Comparison of ENCODE assay signal across 9 cellular contexts in the genomic region with DNA sequence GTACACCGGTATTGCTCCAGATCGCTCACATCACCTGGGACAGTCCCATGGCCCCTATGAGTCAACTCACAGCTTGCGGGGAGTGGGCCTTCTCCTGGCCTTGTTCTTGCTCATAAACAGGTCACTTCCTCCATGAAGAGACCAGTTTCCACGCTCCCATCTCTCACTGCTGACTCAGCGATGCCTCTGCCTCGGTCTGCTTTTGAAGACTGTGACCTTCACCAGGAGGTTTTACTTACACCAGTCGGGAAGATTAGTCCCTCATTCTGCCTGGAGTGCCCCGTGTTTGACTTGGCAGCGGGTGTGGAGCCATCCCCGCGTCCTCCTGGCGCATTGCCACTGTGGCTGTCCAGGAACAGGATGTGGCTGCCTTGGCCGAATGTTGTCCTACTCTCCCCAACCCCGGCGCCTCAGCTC.
DNase-seq lines count a peak whose midpoint lies in the region; ATAC-seq and TF ChIP-seq lines count a peak whose summit lies in the region.
"Had no signal": no experiment of that assay in that cellular context is flagged by ENCODE, and none has a peak within 500 bp of the region (broad histone marks: within the 10 kb centered on the region; RNA-seq: fewer than 3 reads in every experiment).

No MANE protein-coding gene starts in this region.

- H2BK15ac ChIP-seq in mesenchymal stem cell (ENCODE audit: low read depth, poor library complexity, severe bottlenecking) (no peak overlapping the region), mesendoderm (replicated peaks; ENCODE audit: low read depth) (no peak overlapping the region)

- DNase-seq in AG10803 (ENCODE audit: low read depth) (peak; percentile 76), mesenchymal stem cell (peak; percentile 56), inferior parietal cortex (ENCODE audit: extremely low spot score) (no peak), mesendoderm (no peak), WERI-Rb-1 (no peak)
- DNase-seq in activated naive CD8-positive, alpha-beta T cell treated with anti-CD3 and anti-CD28 coated beads, Interleukin-2, amount 50 U/mL, for 24 hours = peak; percentile 57
- DNase-seq: NK-92 treated with Interleukin-12 subunit alpha and Interleukin-12 subunit beta, amount 100 ng/mL, for 24 hours had no signal

- H3K4me1 Mint-ChIP-seq in activated naive CD8-positive, alpha-beta T cell treated with anti-CD3 and anti-CD28 coated beads, Interleukin-2, amount 50 U/mL, for 24 hours = peaks cover 27% of the 10 kb centered on the region

- peak overlapping the region in 1 of 2 experiments; percentile 38 for H3K14ac ChIP-seq in mesenchymal stem cell (ENCODE audit: low read length in 2 of 2)

- no peak overlapping the region for H3K23ac ChIP-seq in mesenchymal stem cell (ENCODE audit: low read length in 2 of 2)
- no peak overlapping the region for H3K23ac ChIP-seq in mesendoderm (ENCODE audit: low read length)

- H3K79me1 ChIP-seq in mesenchymal stem cell (replicated peaks; ENCODE audit: low read length, poor library complexity, severe bottlenecking) = no peaks in the 10 kb centered on the region
- H3K79me1 ChIP-seq in mesendoderm (ENCODE audit: low read length) = no peaks in the 10 kb centered on the region

- H3K18ac ChIP-seq in mesenchymal stem cell (ENCODE audit: low read depth in 1 of 2, low read length in 2 of 2) (no peak overlapping the region), mesendoderm (ENCODE audit: low read length) (no peak overlapping the region)

- no peaks in the 10 kb centered on the region for H3K79me2 ChIP-seq in mesendoderm (ENCODE audit: control insufficient read depth, insufficient read depth, low read length)

- H2AK5ac ChIP-seq in mesenchymal stem cell (ENCODE audit: low read length, severe bottlenecking) (no peak overlapping the region), mesendoderm (ENCODE audit: low read length) (no peak overlapping the region)

- H3K4ac ChIP-seq in mesenchymal stem cell (ENCODE audit: low read depth in 1 of 2, low read length in 2 of 2) (no peak overlapping the region), mesendoderm (ENCODE audit: low read depth, low read length) (no peak overlapping the region)

- H4K91ac ChIP-seq in mesenchymal stem cell (ENCODE audit: low read length) = no peak overlapping the region

- H3K56ac ChIP-seq in mesendoderm (ENCODE audit: low read length) = no peak overlapping the region

- H3K9me3 ChIP-seq in mesenchymal stem cell (ENCODE audit: control insufficient read depth, low read length) = no peaks in the 10 kb centered on the region
- no peaks in the 10 kb centered on the region for H3K9me3 ChIP-seq in WERI-Rb-1 (ENCODE audit: severe bottlenecking)

- H3K4me1 ChIP-seq in mesenchymal stem cell (ENCODE audit: control insufficient read depth, insufficient read depth, low read depth, low read length) (peaks cover 8% of the 10 kb centered on the region), mesendoderm (ENCODE audit: control insufficient read depth, low read depth, low read length) (no peaks in the 10 kb centered on the region)

- no peak overlapping the region for H3K27ac ChIP-seq in mesenchymal stem cell (ENCODE audit: low read length, poor library complexity, severe bottlenecking)
- no peak overlapping the region for H3K27ac ChIP-seq in mesendoderm (ENCODE audit: low read depth, low read length)
- no peak overlapping the region for H3K27ac ChIP-seq in WERI-Rb-1

- 49% methylated on average over 12 of the region's 15 CpGs for WGBS in mesenchymal stem cell
- no CpG with 5 or more reads among the region's 15 CpGs for WGBS in mesendoderm (ENCODE audit: extremely low coverage, insufficient coverage, low lambda C conversion rate)

- H2BK12ac ChIP-seq in mesenchymal stem cell (ENCODE audit: low read length in 2 of 2) = no peak overlapping the region

- H3K27me3 ChIP-seq in mesenchymal stem cell (ENCODE audit: control insufficient read depth in 1 of 2, insufficient read depth in 1 of 2, low read length in 2 of 2) (no peaks in the 10 kb centered on the region), mesendoderm (ENCODE audit: insufficient read depth, low read length, poor library complexity) (no peaks in the 10 kb centered on the region), WERI-Rb-1 (ENCODE audit: insufficient read depth, low read depth, severe bottlenecking) (no peaks in the 10 kb centered on the region)

- no peaks in the 10 kb centered on the region for H3K27me3 Mint-ChIP-seq in activated naive CD8-positive, alpha-beta T cell treated with anti-CD3 and anti-CD28 coated beads, Interleukin-2, amount 50 U/mL, for 24 hours

- peaks cover 4% of the 10 kb centered on the region for H3K9me3 Mint-ChIP-seq in activated naive CD8-positive, alpha-beta T cell treated with anti-CD3 and anti-CD28 coated beads, Interleukin-2, amount 50 U/mL, for 24 hours

- H3K36me3 ChIP-seq in mesenchymal stem cell (ENCODE audit: control insufficient read depth in 1 of 2, insufficient read depth in 2 of 2, low read depth in 1 of 2, low read length in 2 of 2) (peaks cover 2 to 14% of the 10 kb centered on the region in 2 experiments), mesendoderm (ENCODE audit: control insufficient read depth, insufficient read depth, low read length) (no peaks in the 10 kb centered on the region), WERI-Rb-1 (no peaks in the 10 kb centered on the region)

- H3K36me3 Mint-ChIP-seq in activated naive CD8-positive, alpha-beta T cell treated with anti-CD3 and anti-CD28 coated beads, Interleukin-2, amount 50 U/mL, for 24 hours (ENCODE audit: low read depth) = peaks cover 48% of the 10 kb centered on the region

- H3K27ac Mint-ChIP-seq in activated naive CD8-positive, alpha-beta T cell treated with anti-CD3 and anti-CD28 coated beads, Interleukin-2, amount 50 U/mL, for 24 hours = peak overlapping the region; percentile 36

- H3K4me2 ChIP-seq in mesenchymal stem cell (ENCODE audit: low read length, poor library complexity, severe bottlenecking) (no peak overlapping the region), mesendoderm (ENCODE audit: low read length) (no peak overlapping the region)

- H3K9ac ChIP-seq in mesenchymal stem cell (ENCODE audit: low read length) = no peak overlapping the region
- H3K9ac ChIP-seq in mesendoderm (ENCODE audit: low read length) = no peak overlapping the region

- H3K4me3 ChIP-seq in AG10803 (ENCODE audit: low read length) (no peak overlapping the region), mesenchymal stem cell (ENCODE audit: insufficient read depth in 1 of 2, low read depth in 1 of 2, low read length in 2 of 2) (no peak overlapping the region), mesendoderm (ENCODE audit: low read length) (no peak overlapping the region), WERI-Rb-1 (ENCODE audit: low read depth, low read length) (no peak overlapping the region)

- no peak overlapping the region for H2BK120ac ChIP-seq in mesenchymal stem cell (ENCODE audit: low read depth, low read length)
- no peak overlapping the region for H2BK120ac ChIP-seq in mesendoderm (ENCODE audit: low read depth, low read length)

- ATAC-seq in HG02610 (IDR thresholded peaks at IDR 0.05; ENCODE audit: unreplicated experiment) = peak; percentile 53
- peak; percentile 99 for ATAC-seq in activated naive CD8-positive, alpha-beta T cell treated with anti-CD3 and anti-CD28 coated beads, Interleukin-2, amount 50 U/mL, for 24 hours
- no peak for ATAC-seq in HG02840 (IDR thresholded peaks at IDR 0.05; ENCODE audit: low FRiP score, unreplicated experiment)

- no peak overlapping the region for H4K8ac ChIP-seq in mesenchymal stem cell (ENCODE audit: low read length)
- H4K8ac ChIP-seq in mesendoderm (ENCODE audit: low read depth, low read length) = no peak overlapping the region

- no peak for TF ChIP-seq CTCF in AG10803 (conservative IDR thresholded peaks at IDR 0.05; ENCODE audit: low read length)
- TF ChIP-seq CTCF in WERI-Rb-1 (IDR thresholded peaks at IDR 0.05; ENCODE audit: low read depth, low read length) = no peak

- H3K4me3 Mint-ChIP-seq in activated naive CD8-positive, alpha-beta T cell treated with anti-CD3 and anti-CD28 coated beads, Interleukin-2, amount 50 U/mL, for 24 hours = no peak overlapping the region

- no peak overlapping the region for H2AFZ ChIP-seq in mesenchymal stem cell (ENCODE audit: low read depth, low read length)

- no peak overlapping the region for H2BK5ac ChIP-seq in mesenchymal stem cell (ENCODE audit: low read depth, low read length, poor library complexity, severe bottlenecking)
- H2BK5ac ChIP-seq in mesendoderm (ENCODE audit: low read length) = no peak overlapping the region

- H4K5ac ChIP-seq in mesendoderm (ENCODE audit: low read length) = no peak overlapping the region

Comparison
In these comparisons a context has a peak if more than half of its experiments do, and no peak if none do; other contexts are left out.
1. DNase-seq: peak in AG10803 (single experiment), activated naive CD8-positive, alpha-beta T cell treated with anti-CD3 and anti-CD28 coated beads, Interleukin-2, amount 50 U/mL, for 24 hours (single experiment) and mesenchymal stem cell (single experiment); none in inferior parietal cortex (single experiment), mesendoderm (single experiment) and WERI-Rb-1 (single experiment).